In the genomic region with DNA sequence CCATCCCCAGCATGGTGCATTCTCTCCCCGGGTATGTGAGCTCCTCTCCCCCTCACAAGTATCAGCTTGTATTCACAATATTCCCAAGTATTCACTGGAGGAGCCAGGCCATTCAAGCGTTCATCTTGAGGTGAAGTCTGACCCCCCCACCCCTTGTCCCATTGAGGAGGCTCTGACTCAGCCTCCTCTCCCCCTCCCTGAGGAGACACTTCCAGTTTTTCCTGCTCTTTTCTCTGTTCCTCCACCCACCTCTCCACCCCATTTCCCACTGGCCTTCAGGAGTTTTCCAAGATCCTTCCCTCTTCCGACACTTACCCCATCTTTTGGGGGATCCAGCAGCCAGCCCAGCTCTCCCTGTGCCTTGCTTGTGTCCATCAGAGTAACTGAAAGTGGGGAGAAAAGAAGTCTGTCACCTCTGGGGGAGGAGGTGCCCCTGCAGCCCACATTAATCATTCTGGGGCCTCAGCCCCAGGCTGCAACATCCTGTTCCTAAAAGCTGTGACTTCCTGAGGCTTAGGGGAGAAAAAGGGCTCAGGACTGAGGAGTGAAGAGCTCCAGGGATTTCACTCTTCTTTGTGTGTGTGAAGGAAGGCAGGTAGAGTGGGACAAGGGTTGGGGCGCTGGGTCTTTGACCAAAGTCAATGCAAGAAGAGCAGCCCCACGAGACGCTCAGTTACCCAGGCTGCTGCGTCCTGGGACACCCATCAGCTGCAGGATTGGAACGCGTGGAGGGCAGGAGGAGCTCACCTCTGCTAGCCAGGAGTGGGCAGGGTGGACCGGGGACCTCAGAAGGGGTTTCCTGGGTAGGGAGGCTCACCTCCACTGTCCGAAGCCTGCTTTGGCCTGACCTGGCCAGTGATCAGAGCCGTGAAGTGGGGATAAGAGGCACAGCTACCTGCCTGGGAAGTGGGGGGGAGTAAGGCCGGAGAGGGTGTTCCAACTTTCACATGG, we compare ENCODE assay signal across 8 cellular contexts.
DNase-seq lines count a peak whose midpoint lies in the region; ATAC-seq and TF ChIP-seq lines count a peak whose summit lies in the region.

No MANE protein-coding gene starts in this region.

- peak; percentile 96 for ATAC-seq in DND-41 (ENCODE audit: insufficient read depth, low read depth)

- H3K9me3 ChIP-seq in DND-41 (ENCODE audit: insufficient read depth, low read length, severe bottlenecking): no peaks in the 10 kb centered on the region

- H3K9ac ChIP-seq in DND-41 (ENCODE audit: low read depth, low read length): no peak overlapping the region

- H3K4me3 ChIP-seq in DND-41 (ENCODE audit: low read depth in 1 of 2, low read length in 2 of 2): no peak overlapping the region

- peaks cover 18% of the 10 kb centered on the region for H3K4me1 ChIP-seq in DND-41 (ENCODE audit: insufficient read depth, low read length)

- TF ChIP-seq CTCF in DND-41 (IDR thresholded peaks at IDR 0.05; ENCODE audit: borderline replicate concordance, extremely low read depth, low read length, poor library complexity, severe bottlenecking): no peak
- no peak for TF ChIP-seq CTCF in RWPE1 (conservative IDR thresholded peaks at IDR 0.05; ENCODE audit: low read depth)
- TF ChIP-seq CTCF in nephron (IDR thresholded peaks at IDR 0.05; ENCODE audit: unreplicated experiment in 3 of 3): no peak

- POLR2A ChIA-PET in RWPE1 (lab: Yijun Ruan, JAX; ENCODE audit: low non-redundant PET): no interaction called here

- H2AFZ ChIP-seq in DND-41 (ENCODE audit: low read depth, low read length): no peak overlapping the region

- no peaks in the 10 kb centered on the region for H4K20me1 ChIP-seq in DND-41 (ENCODE audit: insufficient read depth, low read length)

- H3K4me1 Mint-ChIP-seq in nephron: peaks cover 66% of the 10 kb centered on the region

- peak overlapping the region; percentile 1 to 77 (median 40) for H3K27ac Mint-ChIP-seq in nephron

- peak overlapping the region; percentile 35 for H3K4me2 ChIP-seq in DND-41 (ENCODE audit: insufficient read depth, low read length)

- H3K27me3 Mint-ChIP-seq in nephron (ENCODE audit: low read depth): peaks cover 18% of the 10 kb centered on the region

- no peaks in the 10 kb centered on the region for H3K79me2 ChIP-seq in DND-41 (ENCODE audit: insufficient read depth, low read length)

- no peaks in the 10 kb centered on the region for H3K27me3 ChIP-seq in DND-41 (ENCODE audit: insufficient read depth, low read length, poor library complexity)

- no peaks in the 10 kb centered on the region for H3K36me3 Mint-ChIP-seq in nephron (ENCODE audit: low read depth)

- no peak overlapping the region; the same call in 1 of the 2 replicates for H3K27ac ChIP-seq in DND-41 (ENCODE audit: low read length)
- H3K27ac ChIP-seq in RWPE1: peak overlapping the region; percentile 7; the same call in 1 of the 2 replicates

- CTCF ChIA-PET in RWPE1 (lab: Yijun Ruan, JAX): interaction anchor here (1.3 kb wide), 1 partner anchor 27 kb away, joined by 6 read pairs; no protein-coding TSS in a partner anchor

- peak overlapping the region; percentile 60 to 80 (median 76) for H3K4me3 Mint-ChIP-seq in nephron

- H3K36me3 ChIP-seq in DND-41 (ENCODE audit: insufficient read depth, low read length): no peaks in the 10 kb centered on the region

- DNase-seq in DND-41 (peak; percentile 77), RWPE1 (ENCODE audit: low spot score) (peak; percentile 49), DMS 273 (lab: John Stamatoyannopoulos, UW; ENCODE audit: unreplicated experiment) (no peak), NCI-H446 treated with DMSO at 0.1 percent for 48 hours (lab: John Stamatoyannopoulos, UW) (no peak), iPS-NIHi11 (ENCODE audit: low spot score) (no peak), COLO668 (lab: John Stamatoyannopoulos, UW; ENCODE audit: unreplicated experiment) (no peak)
- peak; percentile 36 for DNase-seq in effector CD4-positive, alpha-beta T cell

- no peaks in the 10 kb centered on the region for H3K9me3 Mint-ChIP-seq in nephron

Comparison
In these comparisons a context has a peak if more than half of its experiments do, and no peak if none do; other contexts are left out.
1. DNase-seq: peak in DND-41 (single experiment), RWPE1 (single experiment) and effector CD4-positive, alpha-beta T cell (single experiment); none in DMS 273 (single experiment), NCI-H446 treated with DMSO at 0.1 percent for 48 hours (single experiment), iPS-NIHi11 (single experiment) and COLO668 (single experiment).